ENCODE assay signal across 31 cellular contexts in the genomic region with DNA sequence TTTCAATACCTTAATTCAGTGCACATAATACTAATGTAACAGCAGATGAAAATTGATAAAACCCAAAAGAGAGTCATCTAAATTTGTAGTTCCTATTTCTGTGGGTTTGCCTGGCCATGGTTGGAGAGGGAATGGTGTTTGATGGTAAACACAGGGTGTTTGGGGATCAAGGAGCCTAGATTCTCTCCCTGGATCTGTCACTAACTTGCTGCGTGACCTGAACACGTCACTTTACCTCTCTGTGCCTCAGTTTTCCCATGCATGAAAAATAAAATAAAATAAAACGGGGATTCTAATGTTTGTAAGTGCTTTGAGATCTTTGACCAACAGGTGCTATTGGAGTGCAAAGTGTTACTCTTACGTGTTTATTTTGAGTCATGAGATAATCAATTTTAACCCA. TPM values are rescaled to one million over a fixed set of nuclear protein-coding genes. Genes with fewer than 3 reads are reported as not detected.
"Had no signal": no experiment of that assay in that cellular context is flagged by ENCODE, and none has a peak within 500 bp of the region (broad histone marks: within the 10 kb centered on the region; RNA-seq: fewer than 3 reads in every experiment).

No MANE protein-coding gene starts in this region.

- H3K4me3 ChIP-seq: coronary artery, dorsolateral prefrontal cortex, esophagus squamous epithelium, gastrocnemius medialis, heart right ventricle, left lung, lower lobe of right lung had no signal

- H3K9me3 ChIP-seq: esophagus squamous epithelium, gastrocnemius medialis, heart right ventricle, left lung, lower lobe of right lung had no signal

- ATAC-seq: esophagus mucosa; heart right ventricle; left cardiac atrium; left lung; left ventricle myocardium superior; lower lobe of right lung; naive thymus-derived CD4-positive, alpha-beta T cell had no signal

- H3K4me1 ChIP-seq: esophagus squamous epithelium, heart right ventricle, left lung, lower lobe of right lung had no signal

- FAIRE-seq: colon, islet of Langerhans, keratinocyte had no signal

- DNase-seq: dermis blood vessel endothelial cell; dorsolateral prefrontal cortex; effector CD4-positive, alpha-beta T cell; effector memory CD4-positive, alpha-beta T cell; erythroblast; esophagus squamous epithelium; foreskin melanocyte; gastrocnemius medialis; glutamatergic neuron; head of caudate nucleus; heart right ventricle; hippocampal formation; left cardiac atrium; left lung; left ventricle myocardium superior; lower lobe of right lung; mesendoderm; midbrain; naive thymus-derived CD4-positive, alpha-beta T cell had no signal

- H3K27ac ChIP-seq: coronary artery, dorsolateral prefrontal cortex, epithelial cell of prostate, esophagus squamous epithelium, heart right ventricle, left lung, lower lobe of right lung had no signal

- H3K27me3 ChIP-seq: dorsolateral prefrontal cortex, esophagus squamous epithelium, gastrocnemius medialis, heart right ventricle, left lung had no signal

RNA-seq across cellular contexts. Expression of gene GHSR, which starts 49.8 kb away (rescaled TPM):
- total RNA-seq: dermis blood vessel endothelial cell; dorsolateral prefrontal cortex; esophagus mucosa; esophagus squamous epithelium; gastrocnemius medialis; glomerular endothelial cell; heart right ventricle; kidney epithelial cell; left cardiac atrium; left lung; left ventricle myocardium superior; lower leg skin; lower lobe of right lung; lung microvascular endothelial cell; mononuclear cell; mucosa of gallbladder; naive thymus-derived CD4-positive, alpha-beta T cell had no signal
- polyA plus RNA-seq: heart right ventricle; keratinocyte; naive thymus-derived CD4-positive, alpha-beta T cell had no signal
